Comparison of ENCODE assay signal across 1 cellular context in the genomic region with DNA sequence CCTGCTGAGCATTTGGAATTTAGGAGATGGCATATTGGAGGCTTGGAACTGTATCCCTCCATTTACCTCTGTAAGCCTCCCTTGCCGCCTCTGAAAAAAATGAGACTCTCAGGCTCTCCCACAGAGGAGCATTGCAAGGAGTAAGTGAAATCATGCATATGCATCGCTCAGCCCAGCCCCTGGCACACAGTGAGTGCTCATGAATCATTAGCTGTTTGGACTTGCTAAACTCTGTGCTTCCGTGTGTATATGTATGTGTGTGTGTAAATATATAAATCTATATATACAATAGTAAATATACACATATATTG.
TF ChIP-seq lines count a peak whose summit lies in the region.

No MANE protein-coding gene starts in this region.

TF ChIP-seq in IMR-90, 13 proteins besides CTCF, POLR2A, EP300 and RAD21 (continued from another document):
- TF ChIP-seq, protein P1, sequence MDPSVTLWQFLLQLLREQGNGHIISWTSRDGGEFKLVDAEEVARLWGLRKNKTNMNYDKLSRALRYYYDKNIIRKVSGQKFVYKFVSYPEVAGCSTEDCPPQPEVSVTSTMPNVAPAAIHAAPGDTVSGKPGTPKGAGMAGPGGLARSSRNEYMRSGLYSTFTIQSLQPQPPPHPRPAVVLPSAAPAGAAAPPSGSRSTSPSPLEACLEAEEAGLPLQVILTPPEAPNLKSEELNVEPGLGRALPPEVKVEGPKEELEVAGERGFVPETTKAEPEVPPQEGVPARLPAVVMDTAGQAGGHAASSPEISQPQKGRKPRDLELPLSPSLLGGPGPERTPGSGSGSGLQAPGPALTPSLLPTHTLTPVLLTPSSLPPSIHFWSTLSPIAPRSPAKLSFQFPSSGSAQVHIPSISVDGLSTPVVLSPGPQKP (IDR thresholded peaks at IDR 0.05; ENCODE audit: borderline replicate concordance, low read depth, low read length) = no peak
- no peak for TF ChIP-seq RFX5 (IDR thresholded peaks at IDR 0.05; ENCODE audit: low read depth, low read length)
- TF ChIP-seq CHD1 (IDR thresholded peaks at IDR 0.05; ENCODE audit: low read depth, low read length) = no peak
- no peak for TF ChIP-seq MAFK (IDR thresholded peaks at IDR 0.05; ENCODE audit: low read depth, low read length)
- TF ChIP-seq RCOR1 (IDR thresholded peaks at IDR 0.05; ENCODE audit: insufficient replicate concordance, low read length) = no peak
